ENCODE assay signal across 1 cellular context in the genomic region with DNA sequence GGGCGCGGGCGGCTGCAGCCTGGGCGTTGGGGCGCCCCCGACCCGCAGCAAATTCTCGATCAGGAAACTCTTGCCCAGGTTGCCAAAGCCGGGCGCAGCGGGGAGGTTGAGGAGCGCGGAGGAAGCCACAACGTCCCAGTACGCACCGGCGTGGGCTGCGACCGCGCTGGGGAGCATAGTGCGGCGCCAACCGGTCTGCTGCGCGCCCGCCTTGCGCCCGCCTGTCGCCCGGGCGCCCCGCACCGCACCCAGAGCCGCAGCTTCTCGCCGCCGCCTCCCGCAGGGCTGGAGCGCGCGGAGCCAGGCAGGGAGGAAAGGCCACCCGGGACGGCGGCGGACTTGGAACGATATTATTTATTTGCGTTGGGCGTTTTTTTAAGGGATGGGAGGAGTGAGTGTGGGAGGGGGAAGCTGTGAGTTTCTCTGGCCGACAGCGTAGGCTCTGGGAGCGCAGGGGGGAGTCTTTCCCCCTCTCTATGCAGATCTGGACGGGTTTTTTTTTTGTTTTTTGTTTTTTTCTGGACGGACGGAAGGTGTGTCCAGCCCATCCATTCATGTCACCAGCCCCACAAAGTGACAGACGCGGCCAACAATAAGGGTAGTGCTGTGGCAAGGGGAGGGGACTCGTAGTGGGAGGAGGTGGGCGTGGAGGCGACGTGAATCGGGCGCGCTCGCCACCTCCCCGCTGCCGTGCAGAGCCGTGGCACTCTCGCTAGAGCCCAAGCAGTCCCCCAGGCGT.
A peak's percentile ranks its signal among the peaks of the same experiment; 100 is the strongest.
TF ChIP-seq lines count a peak whose summit lies in the region.

A gene (minus strand): TSS at position 349 of the 739 bp plus-strand sequence. CDS start 172 bp downstream, at position 177.

TF ChIP-seq in HEK293, 187 proteins besides CTCF, POLR2A, EP300 and RAD21 (continued from another document):
- TF ChIP-seq, protein P1, sequence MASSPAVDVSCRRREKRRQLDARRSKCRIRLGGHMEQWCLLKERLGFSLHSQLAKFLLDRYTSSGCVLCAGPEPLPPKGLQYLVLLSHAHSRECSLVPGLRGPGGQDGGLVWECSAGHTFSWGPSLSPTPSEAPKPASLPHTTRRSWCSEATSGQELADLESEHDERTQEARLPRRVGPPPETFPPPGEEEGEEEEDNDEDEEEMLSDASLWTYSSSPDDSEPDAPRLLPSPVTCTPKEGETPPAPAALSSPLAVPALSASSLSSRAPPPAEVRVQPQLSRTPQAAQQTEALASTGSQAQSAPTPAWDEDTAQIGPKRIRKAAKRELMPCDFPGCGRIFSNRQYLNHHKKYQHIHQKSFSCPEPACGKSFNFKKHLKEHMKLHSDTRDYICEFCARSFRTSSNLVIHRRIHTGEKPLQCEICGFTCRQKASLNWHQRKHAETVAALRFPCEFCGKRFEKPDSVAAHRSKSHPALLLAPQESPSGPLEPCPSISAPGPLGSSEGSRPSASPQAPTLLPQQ (tag by site-specific recombination; IDR thresholded peaks at IDR 0.05) = no peak
- TF ChIP-seq SP2 (tag by site-specific recombination; IDR thresholded peaks at IDR 0.05) (peak; percentile 67), ZNF146 (tag by site-specific recombination; IDR thresholded peaks at IDR 0.05) (no peak), ZNF223 (tag by site-specific recombination; IDR thresholded peaks at IDR 0.05) (no peak), ZNF423 (tag by site-specific recombination; IDR thresholded peaks at IDR 0.05) (no peak), ZNF670 (tag by site-specific recombination; IDR thresholded peaks at IDR 0.05; ENCODE audit: low read depth) (no peak), ZNF133 (tag by site-specific recombination; IDR thresholded peaks at IDR 0.05) (no peak), ZSCAN16 (tag by site-specific recombination; IDR thresholded peaks at IDR 0.05) (no peak), SCRT1 (tag by site-specific recombination; IDR thresholded peaks at IDR 0.05; ENCODE audit: borderline replicate concordance) (no peak), ZNF10 (tag by site-specific recombination; IDR thresholded peaks at IDR 0.05) (no peak), ZNF529 (tag by site-specific recombination; IDR thresholded peaks at IDR 0.05; ENCODE audit: insufficient replicate concordance) (no peak), ZNF426 (tag by site-specific recombination; IDR thresholded peaks at IDR 0.05) (no peak), ZNF274 (IDR thresholded peaks at IDR 0.05; ENCODE audit: low read length) (no peak), ZNF274 (tag by site-specific recombination; IDR thresholded peaks at IDR 0.05; ENCODE audit: borderline replicate concordance) (no peak)
- TF ChIP-seq, protein P2, sequence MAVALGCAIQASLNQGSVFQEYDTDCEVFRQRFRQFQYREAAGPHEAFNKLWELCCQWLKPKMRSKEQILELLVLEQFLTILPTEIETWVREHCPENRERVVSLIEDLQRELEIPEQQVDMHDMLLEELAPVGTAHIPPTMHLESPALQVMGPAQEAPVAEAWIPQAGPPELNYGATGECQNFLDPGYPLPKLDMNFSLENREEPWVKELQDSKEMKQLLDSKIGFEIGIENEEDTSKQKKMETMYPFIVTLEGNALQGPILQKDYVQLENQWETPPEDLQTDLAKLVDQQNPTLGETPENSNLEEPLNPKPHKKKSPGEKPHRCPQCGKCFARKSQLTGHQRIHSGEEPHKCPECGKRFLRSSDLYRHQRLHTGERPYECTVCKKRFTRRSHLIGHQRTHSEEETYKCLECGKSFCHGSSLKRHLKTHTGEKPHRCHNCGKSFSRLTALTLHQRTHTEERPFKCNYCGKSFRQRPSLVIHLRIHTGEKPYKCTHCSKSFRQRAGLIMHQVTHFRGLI (tag by site-specific recombination; IDR thresholded peaks at IDR 0.05) = peak; percentile 93
- TF ChIP-seq, protein P3, sequence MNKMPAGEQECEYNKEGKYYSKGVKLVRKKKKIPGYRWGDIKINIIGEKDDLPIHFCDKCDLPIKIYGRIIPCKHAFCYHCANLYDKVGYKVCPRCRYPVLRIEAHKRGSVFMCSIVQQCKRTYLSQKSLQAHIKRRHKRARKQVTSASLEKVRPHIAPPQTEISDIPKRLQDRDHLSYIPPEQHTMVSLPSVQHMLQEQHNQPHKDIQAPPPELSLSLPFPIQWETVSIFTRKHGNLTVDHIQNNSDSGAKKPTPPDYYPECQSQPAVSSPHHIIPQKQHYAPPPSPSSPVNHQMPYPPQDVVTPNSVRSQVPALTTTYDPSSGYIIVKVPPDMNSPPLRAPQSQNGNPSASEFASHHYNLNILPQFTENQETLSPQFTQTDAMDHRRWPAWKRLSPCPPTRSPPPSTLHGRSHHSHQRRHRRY (tag by site-specific recombination; IDR thresholded peaks at IDR 0.05) = no peak
- TF ChIP-seq, protein P4, sequence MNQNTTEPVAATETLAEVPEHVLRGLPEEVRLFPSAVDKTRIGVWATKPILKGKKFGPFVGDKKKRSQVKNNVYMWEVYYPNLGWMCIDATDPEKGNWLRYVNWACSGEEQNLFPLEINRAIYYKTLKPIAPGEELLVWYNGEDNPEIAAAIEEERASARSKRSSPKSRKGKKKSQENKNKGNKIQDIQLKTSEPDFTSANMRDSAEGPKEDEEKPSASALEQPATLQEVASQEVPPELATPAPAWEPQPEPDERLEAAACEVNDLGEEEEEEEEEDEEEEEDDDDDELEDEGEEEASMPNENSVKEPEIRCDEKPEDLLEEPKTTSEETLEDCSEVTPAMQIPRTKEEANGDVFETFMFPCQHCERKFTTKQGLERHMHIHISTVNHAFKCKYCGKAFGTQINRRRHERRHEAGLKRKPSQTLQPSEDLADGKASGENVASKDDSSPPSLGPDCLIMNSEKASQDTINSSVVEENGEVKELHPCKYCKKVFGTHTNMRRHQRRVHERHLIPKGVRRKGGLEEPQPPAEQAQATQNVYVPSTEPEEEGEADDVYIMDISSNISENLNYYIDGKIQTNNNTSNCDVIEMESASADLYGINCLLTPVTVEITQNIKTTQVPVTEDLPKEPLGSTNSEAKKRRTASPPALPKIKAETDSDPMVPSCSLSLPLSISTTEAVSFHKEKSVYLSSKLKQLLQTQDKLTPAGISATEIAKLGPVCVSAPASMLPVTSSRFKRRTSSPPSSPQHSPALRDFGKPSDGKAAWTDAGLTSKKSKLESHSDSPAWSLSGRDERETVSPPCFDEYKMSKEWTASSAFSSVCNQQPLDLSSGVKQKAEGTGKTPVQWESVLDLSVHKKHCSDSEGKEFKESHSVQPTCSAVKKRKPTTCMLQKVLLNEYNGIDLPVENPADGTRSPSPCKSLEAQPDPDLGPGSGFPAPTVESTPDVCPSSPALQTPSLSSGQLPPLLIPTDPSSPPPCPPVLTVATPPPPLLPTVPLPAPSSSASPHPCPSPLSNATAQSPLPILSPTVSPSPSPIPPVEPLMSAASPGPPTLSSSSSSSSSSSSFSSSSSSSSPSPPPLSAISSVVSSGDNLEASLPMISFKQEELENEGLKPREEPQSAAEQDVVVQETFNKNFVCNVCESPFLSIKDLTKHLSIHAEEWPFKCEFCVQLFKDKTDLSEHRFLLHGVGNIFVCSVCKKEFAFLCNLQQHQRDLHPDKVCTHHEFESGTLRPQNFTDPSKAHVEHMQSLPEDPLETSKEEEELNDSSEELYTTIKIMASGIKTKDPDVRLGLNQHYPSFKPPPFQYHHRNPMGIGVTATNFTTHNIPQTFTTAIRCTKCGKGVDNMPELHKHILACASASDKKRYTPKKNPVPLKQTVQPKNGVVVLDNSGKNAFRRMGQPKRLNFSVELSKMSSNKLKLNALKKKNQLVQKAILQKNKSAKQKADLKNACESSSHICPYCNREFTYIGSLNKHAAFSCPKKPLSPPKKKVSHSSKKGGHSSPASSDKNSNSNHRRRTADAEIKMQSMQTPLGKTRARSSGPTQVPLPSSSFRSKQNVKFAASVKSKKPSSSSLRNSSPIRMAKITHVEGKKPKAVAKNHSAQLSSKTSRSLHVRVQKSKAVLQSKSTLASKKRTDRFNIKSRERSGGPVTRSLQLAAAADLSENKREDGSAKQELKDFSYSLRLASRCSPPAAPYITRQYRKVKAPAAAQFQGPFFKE (tag by site-specific recombination; IDR thresholded peaks at IDR 0.05; ENCODE audit: borderline replicate concordance) = no peak
- TF ChIP-seq, protein P5, sequence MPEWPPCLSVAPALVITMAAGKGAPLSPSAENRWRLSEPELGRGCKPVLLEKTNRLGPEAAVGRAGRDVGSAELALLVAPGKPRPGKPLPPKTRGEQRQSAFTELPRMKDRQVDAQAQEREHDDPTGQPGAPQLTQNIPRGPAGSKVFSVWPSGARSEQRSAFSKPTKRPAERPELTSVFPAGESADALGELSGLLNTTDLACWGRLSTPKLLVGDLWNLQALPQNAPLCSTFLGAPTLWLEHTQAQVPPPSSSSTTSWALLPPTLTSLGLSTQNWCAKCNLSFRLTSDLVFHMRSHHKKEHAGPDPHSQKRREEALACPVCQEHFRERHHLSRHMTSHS (tag by site-specific recombination; IDR thresholded peaks at IDR 0.05) = no peak
